9 cellular contexts compared by ENCODE assay signal in the genomic region with DNA sequence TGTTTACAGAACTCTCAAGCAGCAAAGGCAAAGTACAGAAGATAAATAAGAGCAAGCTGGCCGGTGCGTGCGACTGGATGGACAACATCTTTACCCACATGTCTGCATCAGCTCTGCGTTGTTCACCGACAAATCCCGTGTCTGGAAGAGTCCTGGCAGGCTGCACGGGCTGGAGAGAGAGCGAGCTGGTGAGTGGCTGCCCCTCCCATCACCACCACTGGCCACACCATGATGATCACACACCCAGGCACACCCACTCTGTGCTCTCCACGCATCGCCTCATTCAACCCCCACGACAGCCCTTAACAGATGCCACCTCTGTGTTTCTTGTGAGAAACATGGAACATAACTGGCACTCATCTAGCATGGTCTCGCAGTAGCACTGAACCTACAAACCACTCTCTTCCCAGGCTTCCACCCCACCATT. TPM values are rescaled to one million over a fixed set of nuclear protein-coding genes. Genes with fewer than 3 reads are reported as not detected.
DNase-seq lines count a peak whose midpoint lies in the region; ATAC-seq and TF ChIP-seq lines count a peak whose summit lies in the region.
"Had no signal": no experiment of that assay in that cellular context is flagged by ENCODE, and none has a peak within 500 bp of the region (broad histone marks: within the 10 kb centered on the region; RNA-seq: fewer than 3 reads in every experiment).

No MANE protein-coding gene starts in this region.

- peaks cover 4% of the 10 kb centered on the region; the same call in 1 of the 3 replicates for H3K9me3 Mint-ChIP-seq in GM23338
- no peaks in the 10 kb centered on the region for H3K9me3 Mint-ChIP-seq in activated T-cell treated with anti-CD3 and anti-CD28 coated beads, Interleukin-2, amount 50 U/mL, for 4 hours

- no peak overlapping the region for H3K14ac ChIP-seq in mesenchymal stem cell (ENCODE audit: low read length in 2 of 2)

- peaks cover 84% of the 10 kb centered on the region for H3K79me2 ChIP-seq in GM23338 (replicated peaks; ENCODE audit: insufficient read depth)

- 93 to 94% methylated on average over 12 of the region's 12 CpGs for WGBS in ectodermal cell, 2 experiments
- WGBS in mesenchymal stem cell = 53% methylated on average over 12 of the region's 12 CpGs

- H3K9ac ChIP-seq in mesenchymal stem cell (ENCODE audit: low read length) = peak overlapping the region; percentile 66
- H3K9ac ChIP-seq: SK-N-SH had no signal

- DNase-seq in AG08396 (ENCODE audit: low spot score) (peak; percentile 89), GM23338 (ENCODE audit: low spot score) (no peak), mesenchymal stem cell (peak; percentile 99), cerebellum (ENCODE audit: low spot score) (no peak)
- DNase-seq in activated CD4-positive, alpha-beta T cell treated with anti-CD3 and anti-CD28 coated beads, Interleukin-2, amount 50 U/mL, for 48 hours = no peak
- no peak for DNase-seq in activated T-cell treated with anti-CD3 and anti-CD28 coated beads, Interleukin-2, amount 50 U/mL, for 4 hours
- DNase-seq: SK-N-SH had no signal

- no peak overlapping the region for H2AK5ac ChIP-seq in mesenchymal stem cell (ENCODE audit: low read length, severe bottlenecking)

- H2BK5ac ChIP-seq in mesenchymal stem cell (ENCODE audit: low read depth, low read length, poor library complexity, severe bottlenecking) = no peak overlapping the region

- 0 out of 2 replicates have a peak overlapping the region, but pooled peaks have one; percentile 31 for H3K27ac Mint-ChIP-seq in GM23338

- H3K18ac ChIP-seq in mesenchymal stem cell (ENCODE audit: low read depth in 1 of 2, low read length in 2 of 2) = peak overlapping the region in 1 of 2 experiments; percentile 58

- H3K4me1 Mint-ChIP-seq in GM23338 = peaks cover 29% of the 10 kb centered on the region
- peaks cover 38% of the 10 kb centered on the region for H3K4me1 Mint-ChIP-seq in activated T-cell treated with anti-CD3 and anti-CD28 coated beads, Interleukin-2, amount 50 U/mL, for 4 hours (ENCODE audit: low read depth)

- H3K4me1 ChIP-seq in GM23338 (ENCODE audit: insufficient read depth) (peaks cover 52% of the 10 kb centered on the region), ectodermal cell (ENCODE audit: control insufficient read depth, insufficient read depth, low read length) (peaks cover 12% of the 10 kb centered on the region), mesenchymal stem cell (ENCODE audit: control insufficient read depth, insufficient read depth, low read depth, low read length) (peaks cover 16% of the 10 kb centered on the region)

- no peak overlapping the region for H2BK15ac ChIP-seq in mesenchymal stem cell (ENCODE audit: low read depth, poor library complexity, severe bottlenecking)

- peaks cover 9% of the 10 kb centered on the region for H3K27me3 Mint-ChIP-seq in GM23338 (ENCODE audit: insufficient read depth, low read depth, poor library complexity)
- no peaks in the 10 kb centered on the region for H3K27me3 Mint-ChIP-seq in activated T-cell treated with anti-CD3 and anti-CD28 coated beads, Interleukin-2, amount 50 U/mL, for 4 hours (ENCODE audit: low read depth)

- H3K4me2 ChIP-seq in GM23338 (peak overlapping the region; percentile 64), mesenchymal stem cell (ENCODE audit: low read length, poor library complexity, severe bottlenecking) (no peak overlapping the region)
- H3K4me2 ChIP-seq: SK-N-SH had no signal

- H3K27ac ChIP-seq in GM23338 (ENCODE audit: low read depth) = peak overlapping the region; percentile 81; the same call in 1 of the 2 replicates
- H3K27ac ChIP-seq in ectodermal cell (ENCODE audit: insufficient read depth, low read depth, low read length, poor library complexity, severe bottlenecking) = peak overlapping the region; percentile 26
- H3K27ac ChIP-seq in mesenchymal stem cell (ENCODE audit: low read length, poor library complexity, severe bottlenecking) = no peak overlapping the region

- H3K9me3 ChIP-seq in ectodermal cell (ENCODE audit: control insufficient read depth, low read length) = no peaks in the 10 kb centered on the region
- H3K9me3 ChIP-seq in mesenchymal stem cell (ENCODE audit: control insufficient read depth, low read length) = no peaks in the 10 kb centered on the region
- H3K9me3 ChIP-seq: SK-N-SH had no signal

- no peak overlapping the region for H2AFZ ChIP-seq in GM23338
- H2AFZ ChIP-seq in mesenchymal stem cell (ENCODE audit: low read depth, low read length) = no peak overlapping the region

- no peak overlapping the region for H3K4ac ChIP-seq in mesenchymal stem cell (ENCODE audit: low read depth in 1 of 2, low read length in 2 of 2)

- no peak overlapping the region for H4K8ac ChIP-seq in mesenchymal stem cell (ENCODE audit: low read length)

- no peak overlapping the region for H2BK12ac ChIP-seq in mesenchymal stem cell (ENCODE audit: low read length in 2 of 2)

- peaks cover 21% of the 10 kb centered on the region for H3K36me3 Mint-ChIP-seq in GM23338 (ENCODE audit: low read depth)
- peaks cover 13% of the 10 kb centered on the region for H3K36me3 Mint-ChIP-seq in activated T-cell treated with anti-CD3 and anti-CD28 coated beads, Interleukin-2, amount 50 U/mL, for 4 hours (ENCODE audit: insufficient read depth)

- no peak overlapping the region for H2BK120ac ChIP-seq in mesenchymal stem cell (ENCODE audit: low read depth, low read length)

- H3K4me3 Mint-ChIP-seq in GM23338 = peak overlapping the region; percentile 14; the same call in 1 of the 3 replicates
- H3K4me3 Mint-ChIP-seq in activated T-cell treated with anti-CD3 and anti-CD28 coated beads, Interleukin-2, amount 50 U/mL, for 4 hours = no peak overlapping the region

- H3F3A ChIP-seq in GM23338 (replicated peaks; ENCODE audit: low read depth) = 0 out of 2 replicates have a peak, but pooled peaks cover 12% of the 10 kb centered on the region

- ATAC-seq in GM23338 = peak; percentile 22; the same call in 2 of the 3 replicates
- no peak for ATAC-seq in GM18520 (IDR thresholded peaks at IDR 0.05; ENCODE audit: unreplicated experiment)
- no peak for ATAC-seq in activated T-cell treated with anti-CD3 and anti-CD28 coated beads, Interleukin-2, amount 50 U/mL, for 4 hours

- H3K23ac ChIP-seq in mesenchymal stem cell (ENCODE audit: low read length in 2 of 2) = no peak overlapping the region

- no peaks in the 10 kb centered on the region for H3K9me2 ChIP-seq in GM23338 (ENCODE audit: insufficient read depth)
- H3K9me2 ChIP-seq: SK-N-SH had no signal

- peaks cover 79% of the 10 kb centered on the region for H4K20me1 ChIP-seq in GM23338 (replicated peaks; ENCODE audit: insufficient read depth)

- peaks cover 1% of the 10 kb centered on the region for H3K79me1 ChIP-seq in mesenchymal stem cell (replicated peaks; ENCODE audit: low read length, poor library complexity, severe bottlenecking)

- H3K36me3 ChIP-seq in GM23338 (ENCODE audit: insufficient read depth) (no peaks in the 10 kb centered on the region), ectodermal cell (ENCODE audit: control insufficient read depth, insufficient read depth, low read length) (no peaks in the 10 kb centered on the region), mesenchymal stem cell (ENCODE audit: control insufficient read depth in 1 of 2, insufficient read depth in 2 of 2, low read depth in 1 of 2, low read length in 2 of 2) (peaks cover 6 to 11% of the 10 kb centered on the region in 2 experiments)

- TF ChIP-seq CTCF in GM23338 (conservative IDR thresholded peaks at IDR 0.05; ENCODE audit: low read depth in 2 of 2) = no peak

- H4K91ac ChIP-seq in mesenchymal stem cell (ENCODE audit: low read length) = no peak overlapping the region

- H3K4me3 ChIP-seq in GM23338 (no peak overlapping the region), ectodermal cell (ENCODE audit: insufficient read depth, low read depth, low read length) (no peak overlapping the region), mesenchymal stem cell (ENCODE audit: insufficient read depth in 1 of 2, low read depth in 1 of 2, low read length in 2 of 2) (peak overlapping the region in 1 of 2 experiments; percentile 61)

- H3K27me3 ChIP-seq in GM23338 (ENCODE audit: insufficient read depth) (no peaks in the 10 kb centered on the region), ectodermal cell (ENCODE audit: control insufficient read depth, insufficient read depth, low read length, poor library complexity, severe bottlenecking) (no peaks in the 10 kb centered on the region), mesenchymal stem cell (ENCODE audit: control insufficient read depth in 1 of 2, insufficient read depth in 1 of 2, low read length in 2 of 2) (no peaks in the 10 kb centered on the region)

TF ChIP-seq in GM23338, 12 proteins besides CTCF, POLR2A, EP300 and RAD21 (continues in another document):
- no peak for TF ChIP-seq ZNF331 (CRISPR knock-in tag; IDR thresholded peaks at IDR 0.05; ENCODE audit: low read depth)
- TF ChIP-seq, protein P1, sequence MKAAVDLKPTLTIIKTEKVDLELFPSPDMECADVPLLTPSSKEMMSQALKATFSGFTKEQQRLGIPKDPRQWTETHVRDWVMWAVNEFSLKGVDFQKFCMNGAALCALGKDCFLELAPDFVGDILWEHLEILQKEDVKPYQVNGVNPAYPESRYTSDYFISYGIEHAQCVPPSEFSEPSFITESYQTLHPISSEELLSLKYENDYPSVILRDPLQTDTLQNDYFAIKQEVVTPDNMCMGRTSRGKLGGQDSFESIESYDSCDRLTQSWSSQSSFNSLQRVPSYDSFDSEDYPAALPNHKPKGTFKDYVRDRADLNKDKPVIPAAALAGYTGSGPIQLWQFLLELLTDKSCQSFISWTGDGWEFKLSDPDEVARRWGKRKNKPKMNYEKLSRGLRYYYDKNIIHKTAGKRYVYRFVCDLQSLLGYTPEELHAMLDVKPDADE (IDR thresholded peaks at IDR 0.05) = no peak

RNA-seq across cellular contexts. Expression of a gene that starts 59.2 kb away (rescaled TPM):
- 114 and 159 TPM in 2 replicates for total RNA-seq in GM23338 (2014; rRNA removed; shearing (Covaris generic))
- polyA plus RNA-seq in GM23338 (2016; fragmentation: Nextera tagmentation; extraction: Ambion mirVana) = 130 and 140 TPM in 2 replicates
- 122 TPM for polyA plus RNA-seq in ectodermal cell (2013, experiment 1 of 4)
- 130 TPM for polyA plus RNA-seq in ectodermal cell (2013, experiment 2 of 4)
- polyA plus RNA-seq in ectodermal cell (2013, experiment 3 of 4) = 79.6 TPM
- 97.7 TPM for polyA plus RNA-seq in ectodermal cell (2013, experiment 4 of 4)
- 92.7 TPM for polyA plus RNA-seq in mesenchymal stem cell (2013, experiment 1 of 2)
- 93.6 TPM for polyA plus RNA-seq in mesenchymal stem cell (2013, experiment 2 of 2)
- 100 to 1,000 TPM; 153 to 181 (median 162) TPM for total RNA-seq in activated T-cell treated with anti-CD3 and anti-CD28 coated beads, Interleukin-2, amount 50 U/mL, for 4 hours
- total RNA-seq in cerebellum = 49.4 TPM

Comparison
In these comparisons a context has a peak if more than half of its experiments do, and no peak if none do; other contexts are left out.
1. DNase-seq: peak in AG08396 (single experiment) and mesenchymal stem cell (single experiment); none in GM23338 (single experiment), activated CD4-positive, alpha-beta T cell treated with anti-CD3 and anti-CD28 coated beads, Interleukin-2, amount 50 U/mL, for 48 hours (0 of 2), activated T-cell treated with anti-CD3 and anti-CD28 coated beads, Interleukin-2, amount 50 U/mL, for 4 hours (single experiment) and cerebellum (single experiment).